Comparison of ENCODE assay signal across 12 cellular contexts in genomic region chr17:18966831-18967624, GRCh38. TPM values are rescaled to one million over a fixed set of nuclear protein-coding genes. Genes with fewer than 3 reads are reported as not detected.
DNase-seq lines count a peak whose midpoint lies in the region; ATAC-seq and TF ChIP-seq lines count a peak whose summit lies in the region.
"Had no signal": no experiment of that assay in that cellular context is flagged by ENCODE, and none has a peak within 500 bp of the region (broad histone marks: within the 10 kb centered on the region; RNA-seq: fewer than 3 reads in every experiment).

No MANE protein-coding gene starts in this region.

- no peak for ATAC-seq in GM21381 (IDR thresholded peaks at IDR 0.05; ENCODE audit: unreplicated experiment)
- ATAC-seq: sciatic nerve had no signal

- H3K4me3 ChIP-seq in GM23248 (no peak overlapping the region), esophagus squamous epithelium (no peak overlapping the region)

- no peak for TF ChIP-seq POLR2A in esophagus squamous epithelium (IDR thresholded peaks at IDR 0.05)

- peaks cover 66% of the 10 kb centered on the region for H3K4me1 Mint-ChIP-seq in nephron progenitor cell
- H3K4me1 Mint-ChIP-seq: central memory CD8-positive, alpha-beta T cell had no signal

- H3K9me2 ChIP-seq in GM23248 (ENCODE audit: insufficient read depth): no peaks in the 10 kb centered on the region

- no peak overlapping the region for H3K4me3 Mint-ChIP-seq in nephron progenitor cell
- H3K4me3 Mint-ChIP-seq: central memory CD8-positive, alpha-beta T cell had no signal

- DNase-seq in GM23248: peak; percentile 24
- DNase-seq in NCI-H2107 (lab: John Stamatoyannopoulos, UW): peak; percentile 32
- no peak for DNase-seq in esophagus squamous epithelium (lab: John Stamatoyannopoulos, UW)
- peak; percentile 49 for DNase-seq in nephron progenitor cell
- DNase-seq in activated T-cell treated with anti-CD3 and anti-CD28 coated beads for 4 hours: no peak
- DNase-seq in LoVo (ENCODE audit: low spot score): no peak
- no peak for DNase-seq in HT-29 (ENCODE audit: low spot score)
- DNase-seq: DMS153 had no signal

- no peak overlapping the region for H3K4me2 ChIP-seq in GM23248 (ENCODE audit: unreplicated experiment)

- H2AFZ ChIP-seq in GM23248: no peak overlapping the region

- H3K9ac ChIP-seq in GM23248: no peak overlapping the region

- no peaks in the 10 kb centered on the region for H3K9me3 Mint-ChIP-seq in nephron progenitor cell
- H3K9me3 Mint-ChIP-seq: central memory CD8-positive, alpha-beta T cell; IgD-negative memory B cell had no signal

- peaks cover 26% of the 10 kb centered on the region for H3K4me1 ChIP-seq in GM23248 (ENCODE audit: insufficient read depth)
- H3K4me1 ChIP-seq in esophagus squamous epithelium: peaks cover 24 to 47% (median 31%) of the 10 kb centered on the region in 3 donors

- H3K9me3 ChIP-seq in GM23248 (ENCODE audit: low read depth): no peaks in the 10 kb centered on the region
- no peaks in the 10 kb centered on the region for H3K9me3 ChIP-seq in esophagus squamous epithelium

- H3K27ac ChIP-seq in GM23248: no peak overlapping the region
- peak overlapping the region; percentile 44 to 88 (median 82) for H3K27ac ChIP-seq in esophagus squamous epithelium

- H3K79me2 ChIP-seq in GM23248 (ENCODE audit: insufficient read depth): no peaks in the 10 kb centered on the region

- H3K27me3 Mint-ChIP-seq in nephron progenitor cell (ENCODE audit: low read depth, poor library complexity): peaks cover 7% of the 10 kb centered on the region
- H3K27me3 Mint-ChIP-seq: central memory CD8-positive, alpha-beta T cell; IgD-negative memory B cell had no signal

- in situ Hi-C loops in GM23248 (cut with MboI): no loop called here

- H3K36me3 Mint-ChIP-seq in nephron progenitor cell (ENCODE audit: low read depth): no peaks in the 10 kb centered on the region
- H3K36me3 Mint-ChIP-seq: IgD-negative memory B cell had no signal

- no peaks in the 10 kb centered on the region for H4K20me1 ChIP-seq in GM23248 (ENCODE audit: insufficient read depth)

- H3K27me3 ChIP-seq in GM23248 (replicated peaks; ENCODE audit: insufficient read depth): no peaks in the 10 kb centered on the region
- H3K27me3 ChIP-seq in esophagus squamous epithelium: no peaks in the 10 kb centered on the region

- intact Hi-C loops in esophagus squamous epithelium (cut with DNase I): no loop called here

- TF ChIP-seq CTCF in esophagus squamous epithelium (IDR thresholded peaks at IDR 0.05) (no peak), nephron progenitor cell (IDR thresholded peaks at IDR 0.05) (no peak)

- H3K27ac Mint-ChIP-seq in nephron progenitor cell: no peak overlapping the region

- peaks cover 18% of the 10 kb centered on the region for H3F3A ChIP-seq in GM23248 (ENCODE audit: insufficient read depth)

- H3K36me3 ChIP-seq in GM23248 (ENCODE audit: low read depth) (no peaks in the 10 kb centered on the region; the same call in 1 of the 2 replicates), esophagus squamous epithelium (peaks cover 8 to 26% (median 20%) of the 10 kb centered on the region in 3 donors)

- 65 to 76% methylated on average over 17 to 19 of the region's 19 CpGs for WGBS in GM23248 (ENCODE audit: low coverage in 1 of 2, low lambda C conversion rate in 2 of 2, missing lambda C conversion rate in 2 of 2), 2 experiments
- 64 to 72% methylated on average over 7 to 9 of the region's 19 CpGs for WGBS in esophagus squamous epithelium, 2 donors

RNA-seq across cellular contexts. Expression of gene SLC5A10, which starts 15.1 kb away (rescaled TPM):
- not detected in 2 replicates for total RNA-seq in GM23248 (2014; rRNA removed; shearing (Covaris generic))
- 0.10 TPM in 1 of 2 replicates, not detected in the other for polyA plus RNA-seq in GM23248 (2016; fragmentation: Nextera tagmentation; extraction: Ambion mirVana)
- under 1 TPM in 3 of 4 donors, not detected in 1; 0.40 to 0.76 (median 0.53) TPM for total RNA-seq in esophagus squamous epithelium
- not detected in 2 replicates for total RNA-seq in HT-29 (2014; rRNA removed; shearing (Covaris generic))
- total RNA-seq: sciatic nerve had no signal

RNA-seq across cellular contexts. Expression of gene FAM83G, which starts 37.5 kb away (rescaled TPM):
- total RNA-seq in GM23248 (2014; rRNA removed; shearing (Covaris generic)): 26.2 and 27.7 TPM in 2 replicates
- 8.9 and 9.3 TPM in 2 replicates for polyA plus RNA-seq in GM23248 (2016; fragmentation: Nextera tagmentation; extraction: Ambion mirVana)
- 100 to 1,000 TPM in 1 of 4 donors, 10 to 100 TPM in 3; 44.3 to 157 (median 71.3) TPM for total RNA-seq in esophagus squamous epithelium
- total RNA-seq in HT-29 (2014; rRNA removed; shearing (Covaris generic)): 38.9 and 44.6 TPM in 2 replicates

Comparison
In these comparisons a context has a peak if more than half of its experiments do, and no peak if none do; other contexts are left out.
1. DNase-seq: peak in GM23248 (single experiment), NCI-H2107 (single experiment) and nephron progenitor cell (single experiment); none in esophagus squamous epithelium (single experiment), activated T-cell treated with anti-CD3 and anti-CD28 coated beads for 4 hours (single experiment), LoVo (single experiment) and HT-29 (single experiment).